In genomic region chr1:201649776-201650607, GRCh38 we compare ENCODE assay signal across 8 cellular contexts.
DNase-seq lines count a peak whose midpoint lies in the region; ATAC-seq and TF ChIP-seq lines count a peak whose summit lies in the region.

No MANE protein-coding gene starts in this region.

- no peak for ATAC-seq in CD8-positive, alpha-beta T cell
- ATAC-seq in left ventricle myocardium superior = peak; percentile 68
- ATAC-seq in activated CD4-positive, CD25-positive, alpha-beta regulatory T cell treated with anti-CD3 and anti-CD28 coated beads, Interleukin-2, amount 50 U/mL, for 24 hours = no peak

- H3K4me1 ChIP-seq in CD8-positive, alpha-beta T cell (ENCODE audit: insufficient read depth, low read length) = no peaks in the 10 kb centered on the region
- H3K4me1 ChIP-seq in prostate gland (replicated peaks) = peaks cover 7% of the 10 kb centered on the region

- no peak overlapping the region for H3K27ac ChIP-seq in CD8-positive, alpha-beta T cell (ENCODE audit: low read depth, low read length)
- H3K27ac ChIP-seq in prostate gland = peak overlapping the region; percentile 60 to 67

- peak overlapping the region; percentile 29 for H3K4me3 Mint-ChIP-seq in CD8-positive, alpha-beta T cell

- intact Hi-C loops in CD8-positive, alpha-beta T cell (cut with DNase I, micrococcal nuclease) = no loop called here
- intact Hi-C loops in left ventricle myocardium superior (cut with micrococcal nuclease) (no loop called here), prostate gland (cut with DNase I) (no loop called here)

- no peak for TF ChIP-seq CTCF in CD8-positive, alpha-beta T cell (IDR thresholded peaks at IDR 0.05)
- peak in 1 of 4 experiments; percentile 25 for TF ChIP-seq CTCF in prostate gland (IDR thresholded peaks at IDR 0.05)

- no peak for DNase-seq in CD8-positive, alpha-beta T cell
- DNase-seq in NCI-H1417 treated with DMSO at 0.1 percent for 48 hours (lab: John Stamatoyannopoulos, UW) (peak; percentile 40), anterior cingulate cortex (lab: John Stamatoyannopoulos, UW) (peak; percentile 42 to 96 (median 82)), left ventricle myocardium superior (peak; percentile 91), prostate gland (ENCODE audit: low spot score) (peak; percentile 89), OCI-M2 (lab: John Stamatoyannopoulos, UW; ENCODE audit: unreplicated experiment) (no peak), SKM-1 (lab: John Stamatoyannopoulos, UW; ENCODE audit: unreplicated experiment) (no peak)

- WGBS in prostate gland = 5% methylated on average over 53 of the region's 61 CpGs

- H3K4me1 Mint-ChIP-seq in CD8-positive, alpha-beta T cell (ENCODE audit: low read depth) = peaks cover 3% of the 10 kb centered on the region

- H3K27me3 ChIP-seq in CD8-positive, alpha-beta T cell (ENCODE audit: insufficient read depth, low read length) = no peaks in the 10 kb centered on the region
- no peaks in the 10 kb centered on the region for H3K27me3 ChIP-seq in prostate gland (replicated peaks; ENCODE audit: insufficient read depth)

- H3K36me3 ChIP-seq in CD8-positive, alpha-beta T cell (ENCODE audit: insufficient read depth, low read length) = no peaks in the 10 kb centered on the region
- H3K36me3 ChIP-seq in prostate gland = no peaks in the 10 kb centered on the region

- POLR2A ChIA-PET in CD8-positive, alpha-beta T cell (lab: Charles Lee) = no interaction called here

- no peaks in the 10 kb centered on the region for H3K9me3 Mint-ChIP-seq in CD8-positive, alpha-beta T cell

- peaks cover 34% of the 10 kb centered on the region for H3K27me3 Mint-ChIP-seq in CD8-positive, alpha-beta T cell (ENCODE audit: low read depth)

- H3K4me3 ChIP-seq in CD8-positive, alpha-beta T cell (ENCODE audit: low read depth, low read length) = no peak overlapping the region
- H3K4me3 ChIP-seq in prostate gland = peak overlapping the region; percentile 42 to 47

- no peaks in the 10 kb centered on the region for H3K36me3 Mint-ChIP-seq in CD8-positive, alpha-beta T cell

- no peak overlapping the region for H3K27ac Mint-ChIP-seq in CD8-positive, alpha-beta T cell

- no peaks in the 10 kb centered on the region for H3K9me3 ChIP-seq in CD8-positive, alpha-beta T cell (ENCODE audit: low read length)
- H3K9me3 ChIP-seq in prostate gland = no peaks in the 10 kb centered on the region

- peak; percentile 72 for TF ChIP-seq POLR2A in prostate gland (IDR thresholded peaks at IDR 0.05)

- CTCF ChIA-PET in CD8-positive, alpha-beta T cell (lab: Charles Lee) = no interaction called here

Comparison
In these comparisons a context has a peak if more than half of its experiments do, and no peak if none do; other contexts are left out.
1. DNase-seq: peak in NCI-H1417 treated with DMSO at 0.1 percent for 48 hours (single experiment), anterior cingulate cortex (58 of 58), left ventricle myocardium superior (single experiment) and prostate gland (single experiment); none in CD8-positive, alpha-beta T cell (0 of 7), OCI-M2 (single experiment) and SKM-1 (single experiment).